Comparison of ENCODE assay signal across 1 cellular context in the genomic region with DNA sequence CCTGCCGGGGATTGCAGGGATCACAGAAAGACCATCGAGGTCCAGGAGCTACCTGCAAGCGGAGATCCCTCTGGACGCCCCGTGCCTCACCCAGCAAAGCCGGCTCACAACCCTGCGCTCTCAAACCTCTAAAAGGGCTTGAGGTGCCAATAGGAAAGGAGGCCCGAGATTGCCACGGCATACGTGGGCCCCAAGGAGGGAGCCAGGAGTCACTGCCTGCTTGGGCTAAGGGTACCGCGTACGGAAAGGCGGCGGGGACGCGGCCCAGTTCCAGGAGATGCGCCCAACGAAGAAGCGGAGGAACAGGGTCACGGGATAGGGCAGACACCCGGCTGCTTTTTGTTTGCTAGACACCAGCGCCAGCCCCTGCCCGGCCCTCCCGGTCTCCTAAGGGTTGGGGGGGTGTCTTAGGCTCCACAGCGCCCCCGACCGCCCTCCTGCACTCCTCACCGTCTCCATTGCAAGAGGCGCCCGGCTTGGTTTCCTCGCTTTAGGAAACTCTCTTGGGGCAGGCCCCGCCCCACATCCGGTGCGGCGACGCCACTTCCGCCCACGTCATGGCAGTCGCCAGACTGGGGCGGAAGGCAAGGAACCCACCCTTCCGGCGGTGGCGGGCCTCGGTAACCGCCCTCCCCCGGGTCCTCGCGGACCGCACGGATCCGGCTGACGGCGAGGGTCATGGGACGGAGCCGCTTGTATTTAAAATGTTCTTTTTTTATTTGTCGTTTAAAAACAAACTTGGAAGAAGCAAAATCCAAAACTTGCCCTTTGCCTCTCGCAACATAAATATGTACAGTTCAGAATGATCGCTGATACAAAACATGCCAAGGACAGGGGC.
TF ChIP-seq lines count a peak whose summit lies in the region.

A gene (minus strand): TSS at position 495 of the 838 bp plus-strand sequence. CDS start 36 bp downstream, at position 459.

TF ChIP-seq in IMR-90, 13 proteins besides CTCF, POLR2A, EP300 and RAD21 (continued from another document):
- TF ChIP-seq CEBPB (IDR thresholded peaks at IDR 0.05; ENCODE audit: low read depth, low read length), result peak; percentile 36; the same call in 1 of the 2 replicates
- no peak for TF ChIP-seq NFE2L2 (IDR thresholded peaks at IDR 0.05; ENCODE audit: low read depth, low read length)
- no peak for TF ChIP-seq SMC3 (IDR thresholded peaks at IDR 0.05; ENCODE audit: low read depth, low read length)
- no peak for TF ChIP-seq MAFK (IDR thresholded peaks at IDR 0.05; ENCODE audit: low read depth, low read length)
- TF ChIP-seq CHD1 (IDR thresholded peaks at IDR 0.05; ENCODE audit: low read depth, low read length), result 0 out of 2 replicates have a peak, but pooled peaks have one; percentile 69
- no peak for TF ChIP-seq FOS (IDR thresholded peaks at IDR 0.05; ENCODE audit: low read depth, low read length)
- TF ChIP-seq, protein P1, sequence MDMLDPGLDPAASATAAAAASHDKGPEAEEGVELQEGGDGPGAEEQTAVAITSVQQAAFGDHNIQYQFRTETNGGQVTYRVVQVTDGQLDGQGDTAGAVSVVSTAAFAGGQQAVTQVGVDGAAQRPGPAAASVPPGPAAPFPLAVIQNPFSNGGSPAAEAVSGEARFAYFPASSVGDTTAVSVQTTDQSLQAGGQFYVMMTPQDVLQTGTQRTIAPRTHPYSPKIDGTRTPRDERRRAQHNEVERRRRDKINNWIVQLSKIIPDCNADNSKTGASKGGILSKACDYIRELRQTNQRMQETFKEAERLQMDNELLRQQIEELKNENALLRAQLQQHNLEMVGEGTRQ (IDR thresholded peaks at IDR 0.05; ENCODE audit: low read depth, low read length), result no peak
- no peak; the same call in 1 of the 2 replicates for TF ChIP-seq MXI1 (IDR thresholded peaks at IDR 0.05; ENCODE audit: borderline replicate concordance, low read depth, low read length)
